In genomic region chr20:7144464-7144863, GRCh38 we compare ENCODE assay signal across 21 cellular contexts.
"Had no signal": no experiment of that assay in that cellular context is flagged by ENCODE, and none has a peak within 500 bp of the region (broad histone marks: within the 10 kb centered on the region; RNA-seq: fewer than 3 reads in every experiment).

No MANE protein-coding gene starts in this region.

- H3K27ac Mint-ChIP-seq: IgD-negative memory B cell had no signal

- H3K4me3 Mint-ChIP-seq: IgD-negative memory B cell had no signal

- H3K4me1 Mint-ChIP-seq: IgD-negative memory B cell had no signal

- ATAC-seq: K562 had no signal

- DNase-seq: Kasumi-1, NCI-H1092 treated with DMSO at 0.1 percent for 48 hours, NCI-H1436, NCI-H187, NCI-H2029, NCI-H2081 treated with DMSO at 0.1 percent for 48 hours, NCI-H2171, NCI-H226, NCI-H446, NCI-H510A, NCI-H524 treated with DMSO at 0.1 percent for 48 hours, NCI-H69, NCI-H774, Right ventricle myocardium superior, RPMI8226, SIG-M5, SK-N-SH, SW 1271 had no signal

- H3K4me3 ChIP-seq: K562, SJSA1 had no signal

- H3K27me3 Mint-ChIP-seq: IgD-negative memory B cell had no signal

- H3K36me3 Mint-ChIP-seq: IgD-negative memory B cell had no signal
